In the genomic region with DNA sequence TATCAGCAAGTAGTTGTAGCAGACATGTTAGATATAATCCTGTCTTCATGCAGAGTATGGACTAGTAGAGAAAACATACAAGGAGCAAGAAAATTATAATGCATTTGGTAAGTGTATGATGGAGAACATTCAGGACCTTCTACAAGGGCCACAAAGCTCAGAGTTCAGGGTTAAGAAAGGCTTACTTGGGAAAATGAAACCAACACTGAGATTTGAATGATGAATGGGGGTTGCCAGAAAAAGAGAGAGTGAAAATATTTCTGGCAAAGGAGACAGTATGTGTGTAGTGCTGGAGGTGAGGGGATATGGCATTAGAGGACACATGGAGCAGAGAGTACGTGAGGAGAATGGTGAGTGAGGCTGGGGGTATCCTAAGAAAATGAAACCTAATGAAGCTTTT, we compare ENCODE assay signal across 17 cellular contexts.
DNase-seq lines count a peak whose midpoint lies in the region; ATAC-seq and TF ChIP-seq lines count a peak whose summit lies in the region.
"Had no signal": no experiment of that assay in that cellular context is flagged by ENCODE, and none has a peak within 500 bp of the region (broad histone marks: within the 10 kb centered on the region; RNA-seq: fewer than 3 reads in every experiment).

No MANE protein-coding gene starts in this region.

- no peaks in the 10 kb centered on the region for H3K4me1 ChIP-seq in DND-41 (ENCODE audit: insufficient read depth, low read length)

- H3K4me2 ChIP-seq in DND-41 (ENCODE audit: insufficient read depth, low read length), result no peak overlapping the region

- no peaks in the 10 kb centered on the region for H4K20me1 ChIP-seq in DND-41 (ENCODE audit: insufficient read depth, low read length)

- DNase-seq in DND-41 (no peak), dermis blood vessel endothelial cell (no peak), NCI-H1417 (lab: John Stamatoyannopoulos, UW) (no peak), medulla oblongata (ENCODE audit: extremely low spot score) (no peak), NCI-H774 (lab: John Stamatoyannopoulos, UW) (no peak)
- DNase-seq: activated CD4-positive, CD25-positive, alpha-beta regulatory T cell; activated T-cell treated with anti-CD3 and anti-CD28 coated beads, Interleukin-2, amount 50 U/mL, for 1 hour; amniotic stem cell; DMS53; GM23248; naive thymus-derived CD8-positive, alpha-beta T cell; retina; stimulated activated CD4-positive, alpha-beta T cell treated with anti-CD3 and anti-CD28 coated beads, Interleukin-4, amount 100 ng/mL, for 4 hours had no signal

- peaks cover 7% of the 10 kb centered on the region for H3K27me3 ChIP-seq in DND-41 (ENCODE audit: insufficient read depth, low read length, poor library complexity)

- no peaks in the 10 kb centered on the region for H3K79me2 ChIP-seq in DND-41 (ENCODE audit: insufficient read depth, low read length)

- no peak for TF ChIP-seq CTCF in DND-41 (IDR thresholded peaks at IDR 0.05; ENCODE audit: borderline replicate concordance, extremely low read depth, low read length, poor library complexity, severe bottlenecking)

- H2AFZ ChIP-seq in DND-41 (ENCODE audit: low read depth, low read length), result no peak overlapping the region
- H2AFZ ChIP-seq: GM23248 had no signal

- H3K36me3 ChIP-seq in DND-41 (ENCODE audit: insufficient read depth, low read length), result no peaks in the 10 kb centered on the region

- ATAC-seq in DND-41 (ENCODE audit: insufficient read depth, low read depth), result peak; percentile 55
- ATAC-seq in GM19035 (IDR thresholded peaks at IDR 0.05; ENCODE audit: unreplicated experiment), result peak; percentile 67
- peak; percentile 70 for ATAC-seq in GM21825 (IDR thresholded peaks at IDR 0.05; ENCODE audit: unreplicated experiment)
- peak; percentile 74 for ATAC-seq in HG03354 (IDR thresholded peaks at IDR 0.05; ENCODE audit: poor library complexity, severe bottlenecking, unreplicated experiment)
- ATAC-seq: naive thymus-derived CD8-positive, alpha-beta T cell had no signal

- H3K9ac ChIP-seq in DND-41 (ENCODE audit: low read depth, low read length), result no peak overlapping the region
- H3K9ac ChIP-seq: GM23248 had no signal

- no peaks in the 10 kb centered on the region for H3K9me3 ChIP-seq in DND-41 (ENCODE audit: insufficient read depth, low read length, severe bottlenecking)

- no peak overlapping the region for H3K4me3 ChIP-seq in DND-41 (ENCODE audit: low read depth in 1 of 2, low read length in 2 of 2)
- H3K4me3 ChIP-seq: GM23248, SK-N-MC had no signal

- H3K27ac ChIP-seq in DND-41 (ENCODE audit: low read length), result no peak overlapping the region
- H3K27ac ChIP-seq: GM23248, SK-N-MC had no signal
